In genomic region chr7:79341902-79342301, GRCh38 we compare ENCODE assay signal across 1 cellular context.
TF ChIP-seq lines count a peak whose summit lies in the region.

No MANE protein-coding gene starts in this region.

TF ChIP-seq in GM23338, 12 proteins besides CTCF, POLR2A, EP300 and RAD21 (continued from another document):
- TF ChIP-seq ZNF462 (CRISPR knock-in tag; IDR thresholded peaks at IDR 0.05) = no peak
